ENCODE assay signal across 8 cellular contexts in the genomic region with DNA sequence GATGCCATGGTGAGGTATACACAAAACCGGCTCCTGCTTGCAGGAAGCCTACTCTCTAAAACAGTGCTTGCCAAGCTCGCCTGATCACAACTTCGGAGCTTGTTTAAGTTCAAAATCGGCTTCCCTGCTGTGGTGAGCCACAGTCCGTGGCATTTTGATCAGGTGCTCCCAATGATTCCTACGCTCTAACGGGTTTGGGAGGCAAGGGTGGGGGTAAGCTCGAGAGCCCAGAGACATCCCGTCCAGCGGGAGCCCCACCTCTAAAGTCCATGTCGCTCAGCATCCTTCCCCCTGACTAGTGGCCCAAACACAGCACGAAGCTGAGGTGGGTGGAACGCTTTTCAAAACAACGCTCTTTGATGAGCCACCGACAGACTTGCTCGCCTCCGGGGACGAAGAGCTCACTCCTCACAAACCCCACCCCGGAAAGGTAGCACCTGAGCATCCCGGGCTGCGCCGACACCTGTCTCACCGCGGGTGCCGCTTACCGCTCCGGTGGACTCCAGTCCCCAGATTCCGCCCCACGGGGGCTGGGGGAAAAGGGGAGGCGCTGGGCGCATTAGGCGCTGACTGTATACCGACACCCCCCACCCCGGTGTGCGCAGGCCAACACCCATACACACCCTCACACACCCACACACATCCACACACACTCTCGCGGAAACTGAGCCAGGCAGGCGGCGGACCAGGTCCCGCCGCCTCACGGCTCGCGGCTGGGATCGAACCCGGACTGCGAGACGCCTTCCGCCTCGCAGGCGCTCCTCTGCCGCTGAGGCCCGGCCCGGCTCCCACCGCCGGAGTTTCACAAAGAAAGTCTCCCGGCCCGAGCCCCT. TPM values are rescaled to one million over a fixed set of nuclear protein-coding genes. Genes with fewer than 3 reads are reported as not detected.
DNase-seq lines count a peak whose midpoint lies in the region; ATAC-seq and TF ChIP-seq lines count a peak whose summit lies in the region.
"Not testable (repeated sequence)": the region's sequence is repeated elsewhere in the genome, so short reads cannot be mapped to it uniquely, and the experiment has no call there.

No MANE protein-coding gene starts in this region.

- ATAC-seq in stimulated activated naive B cell treated with anti-CD40 and anti-IgM and Interleukin-4, amounts not matched to agents 10 μg/mL and 1 μg/mL and 100 μg/mL, for 72 hours (replicated peaks), result peak in 1 of 2 donors; percentile 22

- H3K4me3 ChIP-seq in BE2C (ENCODE audit: low read depth, low read length) (peak overlapping the region; percentile 93), endocrine pancreas (ENCODE audit: control insufficient read depth, insufficient read depth, low read length) (peak overlapping the region; percentile 70)

- H3K27me3 Mint-ChIP-seq in HFFc6 (ENCODE audit: insufficient read depth); nephron progenitor cell (ENCODE audit: low read depth, poor library complexity): not testable (repeated sequence)
- peaks cover 33 to 34% of the 10 kb centered on the region in 2 donors for H3K27me3 Mint-ChIP-seq in stimulated activated naive B cell treated with anti-CD40 and anti-IgM and Interleukin-4, amounts not matched to agents 10 μg/mL and 1 μg/mL and 100 μg/mL, for 72 hours

- not testable (repeated sequence) for H3K36me3 Mint-ChIP-seq in HFFc6 (ENCODE audit: low read depth); stimulated activated naive B cell treated with anti-CD40 and anti-IgM and Interleukin-4, amounts not matched to agents 10 μg/mL and 1 μg/mL and 100 μg/mL, for 72 hours
- H3K36me3 Mint-ChIP-seq in nephron progenitor cell (ENCODE audit: low read depth), result peaks cover 11% of the 10 kb centered on the region

- POLR2A ChIA-PET in RWPE1 (lab: Yijun Ruan, JAX; ENCODE audit: low non-redundant PET), result not testable (repeated sequence)

- H3K9me3 Mint-ChIP-seq in HFFc6; nephron progenitor cell; stimulated activated naive B cell treated with anti-CD40 and anti-IgM and Interleukin-4, amounts not matched to agents 10 μg/mL and 1 μg/mL and 100 μg/mL, for 72 hours: not testable (repeated sequence)

- peak overlapping the region; percentile 91 for H3K9ac ChIP-seq in endocrine pancreas (ENCODE audit: control insufficient read depth, insufficient read depth, low read length)

- H3K27me3 ChIP-seq in BE2C; endocrine pancreas (ENCODE audit: control insufficient read depth, insufficient read depth, low read length): not testable (repeated sequence)

- H3K27ac Mint-ChIP-seq in HFFc6, result peak overlapping the region; percentile 57
- peak overlapping the region; percentile 69 for H3K27ac Mint-ChIP-seq in nephron progenitor cell
- peak overlapping the region; percentile 90 for H3K27ac Mint-ChIP-seq in stimulated activated naive B cell treated with anti-CD40 and anti-IgM and Interleukin-4, amounts not matched to agents 10 μg/mL and 1 μg/mL and 100 μg/mL, for 72 hours

- not testable (repeated sequence) for H3K4me1 ChIP-seq in BE2C; endocrine pancreas (ENCODE audit: control insufficient read depth, insufficient read depth, low read length)

- H3K9me3 ChIP-seq in BE2C; endocrine pancreas (ENCODE audit: control insufficient read depth, low read length): not testable (repeated sequence)

- peak overlapping the region; percentile 87 for H3K4me3 Mint-ChIP-seq in HFFc6
- peak overlapping the region; percentile 87 for H3K4me3 Mint-ChIP-seq in nephron progenitor cell
- peak overlapping the region; percentile 83 to 90 for H3K4me3 Mint-ChIP-seq in stimulated activated naive B cell treated with anti-CD40 and anti-IgM and Interleukin-4, amounts not matched to agents 10 μg/mL and 1 μg/mL and 100 μg/mL, for 72 hours

- H3K27ac ChIP-seq in RWPE1, result peak overlapping the region; percentile 70

- CTCF ChIA-PET in RWPE1 (lab: Yijun Ruan, JAX), result interaction anchor here (0.5 to 0.7 kb wide), 2 partner anchors 78 to 108 kb away, joined by 3 read pairs; no protein-coding TSS in a partner anchor

- peak; percentile 16 for DNase-seq in BE2C
- DNase-seq in HFFc6; RWPE1 (ENCODE audit: low spot score); nephron progenitor cell: not testable (repeated sequence)
- peak; percentile 21 for DNase-seq in activated gamma-delta T cell (lab: John Stamatoyannopoulos, UW)
- DNase-seq in iPS-NIHi11 (ENCODE audit: low spot score), result peak; percentile 42
- peak; percentile 11 for DNase-seq in stimulated activated naive B cell treated with anti-CD40 and anti-IgM and Interleukin-4, amounts not matched to agents 10 μg/mL and 1 μg/mL and 100 μg/mL, for 72 hours

- H3K36me3 ChIP-seq in BE2C; endocrine pancreas (ENCODE audit: control insufficient read depth, insufficient read depth, low read length): not testable (repeated sequence)

- not testable (repeated sequence) for TF ChIP-seq CTCF in BE2C (IDR thresholded peaks at IDR 0.05; ENCODE audit: low read depth, low read length); HFFc6 (IDR thresholded peaks at IDR 0.05); RWPE1 (conservative IDR thresholded peaks at IDR 0.05; ENCODE audit: low read depth); nephron progenitor cell (IDR thresholded peaks at IDR 0.05)

- H3K4me1 Mint-ChIP-seq in HFFc6 (ENCODE audit: low read depth) (peaks cover 11% of the 10 kb centered on the region), nephron progenitor cell (peaks cover 13% of the 10 kb centered on the region)
- peaks cover 18 to 23% of the 10 kb centered on the region in 2 donors for H3K4me1 Mint-ChIP-seq in stimulated activated naive B cell treated with anti-CD40 and anti-IgM and Interleukin-4, amounts not matched to agents 10 μg/mL and 1 μg/mL and 100 μg/mL, for 72 hours

RNA-seq across cellular contexts. Expression of gene TTC28, which starts 0.6 kb away (rescaled TPM):
- 23.1 TPM for polyA plus RNA-seq in BE2C (2012; ENCODE audit: insufficient read depth, insufficient read length, low read depth)
- 10 to 100 TPM; 10.8 to 18.9 (median 13.6) TPM for total RNA-seq in HFFc6 (2021; fragmentation: NEBNext Ultra II Directional; extraction: Animal tissue kit (Norgen Biotek cat#: 25700))
